In the genomic region with DNA sequence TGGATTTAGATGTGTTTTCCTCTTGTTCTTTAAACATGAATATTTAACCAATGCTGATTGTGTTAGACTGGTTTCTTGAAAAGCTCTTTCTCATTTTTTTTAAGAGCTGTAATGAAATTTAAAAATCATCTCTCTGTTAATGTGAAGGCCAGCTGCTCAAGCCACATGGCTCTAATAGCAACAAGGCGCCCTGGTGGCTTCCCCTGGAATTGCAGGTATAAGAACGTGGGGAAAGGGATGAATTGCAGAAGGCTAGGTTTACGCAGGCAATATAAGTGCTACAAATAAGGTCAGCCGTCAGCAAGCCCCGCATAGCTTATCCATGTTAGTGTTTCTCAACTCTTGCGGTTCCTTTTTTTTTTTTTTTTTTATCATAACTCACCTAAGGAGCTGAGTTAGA, we compare ENCODE assay signal across 8 cellular contexts.
DNase-seq lines count a peak whose midpoint lies in the region; ATAC-seq and TF ChIP-seq lines count a peak whose summit lies in the region.

No MANE protein-coding gene starts in this region.

- no peaks in the 10 kb centered on the region for H3K27me3 ChIP-seq in Caco-2 (replicated peaks; ENCODE audit: control insufficient read depth, insufficient read depth, low read length)
- H3K27me3 ChIP-seq in OCI-LY1 (ENCODE audit: insufficient read depth, low read length): no peaks in the 10 kb centered on the region
- no peaks in the 10 kb centered on the region for H3K27me3 ChIP-seq in right atrium auricular region

- DNase-seq in Caco-2 (peak; percentile 35 to 36), glutamatergic neuron (peak; percentile 70), anterior cingulate cortex (lab: John Stamatoyannopoulos, UW) (no peak), occipital lobe (lab: John Stamatoyannopoulos, UW) (no peak), NCI-H1694 treated with DMSO at 0.1 percent for 48 hours (lab: John Stamatoyannopoulos, UW) (no peak), right atrium auricular region (ENCODE audit: low spot score) (no peak)

- CTCF ChIA-PET in Caco-2 (lab: Charles Lee): interaction anchor here (0.7 kb wide), 1 partner anchor 35 kb away, joined by 4 read pairs; no protein-coding TSS in a partner anchor

- no TSS peak for BruUV-seq in Caco-2 (replicated peaks; lab: Mats Ljungman, UMichigan)

- H3K79me2 ChIP-seq in OCI-LY1 (ENCODE audit: insufficient read depth, low read length): no peaks in the 10 kb centered on the region

- H3K27ac Mint-ChIP-seq in Caco-2 (ENCODE audit: unreplicated experiment): no peak overlapping the region
- H3K27ac Mint-ChIP-seq in glutamatergic neuron (ENCODE audit: unreplicated experiment): no peak overlapping the region

- H3K36me3 Mint-ChIP-seq in Caco-2 (ENCODE audit: insufficient read depth, unreplicated experiment) (no peaks in the 10 kb centered on the region), glutamatergic neuron (ENCODE audit: unreplicated experiment) (no peaks in the 10 kb centered on the region)

- TF ChIP-seq CTCF in Caco-2 (IDR thresholded peaks at IDR 0.05; ENCODE audit: insufficient read depth in 1 of 2, low read depth in 1 of 2, low read length in 1 of 2, severe bottlenecking in 1 of 2, unreplicated experiment in 1 of 2): peak; percentile 39 to 43
- TF ChIP-seq CTCF in OCI-LY1 (IDR thresholded peaks at IDR 0.05; ENCODE audit: low read length): peak; percentile 57
- peak; percentile 79 for TF ChIP-seq CTCF in glutamatergic neuron (IDR thresholded peaks at IDR 0.05; ENCODE audit: partially characterized antibody, unreplicated experiment)
- no peak for TF ChIP-seq CTCF in right atrium auricular region (IDR thresholded peaks at IDR 0.05)

- no peaks in the 10 kb centered on the region for H3K9me3 Mint-ChIP-seq in Caco-2 (ENCODE audit: unreplicated experiment)
- peaks cover 3% of the 10 kb centered on the region for H3K9me3 Mint-ChIP-seq in glutamatergic neuron (ENCODE audit: unreplicated experiment)

- POLR2A ChIA-PET in Caco-2 (lab: Charles Lee): no interaction called here

- H3K9me3 ChIP-seq in Caco-2 (no peaks in the 10 kb centered on the region), OCI-LY1 (ENCODE audit: low read length) (no peaks in the 10 kb centered on the region), right atrium auricular region (no peaks in the 10 kb centered on the region)

- H4K20me1 ChIP-seq in OCI-LY1 (ENCODE audit: insufficient read depth, low read length): no peaks in the 10 kb centered on the region

- no peak overlapping the region for H3K9ac ChIP-seq in OCI-LY1 (ENCODE audit: low read length)

- H3K4me3 ChIP-seq in Caco-2 (ENCODE audit: low read depth, low read length): no peak overlapping the region
- no peak overlapping the region for H3K4me3 ChIP-seq in OCI-LY1 (ENCODE audit: low read depth, low read length, poor library complexity, severe bottlenecking)
- no peak overlapping the region for H3K4me3 ChIP-seq in right atrium auricular region

- intact Hi-C loops in Caco-2 (cut with micrococcal nuclease; ENCODE audit: unreplicated experiment): loop anchor here (5.0 kb wide), 1 partner anchor 41 kb away; no protein-coding TSS in a partner anchor

- H3K27me3 Mint-ChIP-seq in Caco-2 (ENCODE audit: insufficient read depth, unreplicated experiment) (peaks cover 13% of the 10 kb centered on the region), glutamatergic neuron (ENCODE audit: unreplicated experiment) (no peaks in the 10 kb centered on the region)

- no peak overlapping the region for H3K4me2 ChIP-seq in OCI-LY1 (ENCODE audit: low read length)

- H3K27ac ChIP-seq in OCI-LY1 (ENCODE audit: low read depth, low read length, poor library complexity, severe bottlenecking): no peak overlapping the region
- no peak overlapping the region for H3K27ac ChIP-seq in right atrium auricular region

- H3K4me3 Mint-ChIP-seq in Caco-2 (ENCODE audit: unreplicated experiment): no peak overlapping the region
- H3K4me3 Mint-ChIP-seq in glutamatergic neuron (ENCODE audit: unreplicated experiment): no peak overlapping the region

- no peaks in the 10 kb centered on the region for H3K4me1 Mint-ChIP-seq in Caco-2 (ENCODE audit: low read depth, unreplicated experiment)
- no peaks in the 10 kb centered on the region for H3K4me1 Mint-ChIP-seq in glutamatergic neuron (ENCODE audit: low read depth, unreplicated experiment)

- H3K9me2 ChIP-seq in OCI-LY1 (ENCODE audit: low read depth, low read length): no peaks in the 10 kb centered on the region

- H3K36me3 ChIP-seq in Caco-2 (ENCODE audit: control insufficient read depth, insufficient read depth, low read length) (no peaks in the 10 kb centered on the region), OCI-LY1 (ENCODE audit: insufficient read depth, low read length) (no peaks in the 10 kb centered on the region), right atrium auricular region (no peaks in the 10 kb centered on the region)

- no peaks in the 10 kb centered on the region for H3F3A ChIP-seq in OCI-LY1 (ENCODE audit: insufficient read depth, low read length)

- ATAC-seq in GM19463 (IDR thresholded peaks at IDR 0.05; ENCODE audit: unreplicated experiment): peak; percentile 68

- no peak overlapping the region for H2AFZ ChIP-seq in OCI-LY1 (ENCODE audit: low read length)

- H3K4me1 ChIP-seq in Caco-2 (no peaks in the 10 kb centered on the region), OCI-LY1 (ENCODE audit: insufficient read depth, low read length, severe bottlenecking) (no peaks in the 10 kb centered on the region), right atrium auricular region (no peaks in the 10 kb centered on the region)

Comparison
In these comparisons a context has a peak if more than half of its experiments do, and no peak if none do; other contexts are left out.
1. DNase-seq: peak in Caco-2 (2 of 2) and glutamatergic neuron (single experiment); none in anterior cingulate cortex (0 of 58), occipital lobe (single experiment), NCI-H1694 treated with DMSO at 0.1 percent for 48 hours (single experiment) and right atrium auricular region (single experiment).
2. CTCF ChIP-seq: peak in Caco-2 (2 of 2), OCI-LY1 (single experiment) and glutamatergic neuron (single experiment); none in right atrium auricular region (0 of 2).